ENCODE assay signal across 9 cellular contexts in genomic region chr6:118719351-118720124, GRCh38.
DNase-seq lines count a peak whose midpoint lies in the region; ATAC-seq and TF ChIP-seq lines count a peak whose summit lies in the region.
"Had no signal": no experiment of that assay in that cellular context is flagged by ENCODE, and none has a peak within 500 bp of the region (broad histone marks: within the 10 kb centered on the region; RNA-seq: fewer than 3 reads in every experiment).

No MANE protein-coding gene starts in this region.

- H3K4me2 ChIP-seq in OCI-LY3 (ENCODE audit: low read length) = peak overlapping the region; percentile 56
- no peak overlapping the region for H3K4me2 ChIP-seq in mesenchymal stem cell (ENCODE audit: low read length, poor library complexity, severe bottlenecking)
- H3K4me2 ChIP-seq in PC-9 = no peak overlapping the region

- no peak overlapping the region for H3K23ac ChIP-seq in mesenchymal stem cell (ENCODE audit: low read length in 2 of 2)

- H3K18ac ChIP-seq in mesenchymal stem cell (ENCODE audit: low read depth in 1 of 2, low read length in 2 of 2) = no peak overlapping the region

- H2AFZ ChIP-seq in OCI-LY3 (ENCODE audit: low read depth, low read length) (peak overlapping the region; percentile 46; the same call in 1 of the 2 replicates), mesenchymal stem cell (ENCODE audit: low read depth, low read length) (no peak overlapping the region), PC-9 (no peak overlapping the region; the same call in 1 of the 2 replicates)

- H3K79me2 ChIP-seq in OCI-LY3 (ENCODE audit: low read length) = no peaks in the 10 kb centered on the region
- H3K79me2 ChIP-seq in PC-9 (ENCODE audit: low read depth) = no peaks in the 10 kb centered on the region

- H3K27ac ChIP-seq in OCI-LY3 (ENCODE audit: low read length) (peak overlapping the region; percentile 45), mesenchymal stem cell (ENCODE audit: low read length, poor library complexity, severe bottlenecking) (no peak overlapping the region), PC-9 (no peak overlapping the region)

- H4K20me1 ChIP-seq in OCI-LY3 (ENCODE audit: insufficient read depth, low read length) (no peaks in the 10 kb centered on the region), PC-9 (ENCODE audit: insufficient read depth) (no peaks in the 10 kb centered on the region)

- no peak overlapping the region for H2BK5ac ChIP-seq in mesenchymal stem cell (ENCODE audit: low read depth, low read length, poor library complexity, severe bottlenecking)

- peaks cover 35% of the 10 kb centered on the region for H3K4me1 ChIP-seq in OCI-LY3 (ENCODE audit: low read length)
- no peaks in the 10 kb centered on the region for H3K4me1 ChIP-seq in mesenchymal stem cell (ENCODE audit: control insufficient read depth, insufficient read depth, low read depth, low read length)
- H3K4me1 ChIP-seq in PC-9 (replicated peaks; ENCODE audit: insufficient read depth) = no peaks in the 10 kb centered on the region

- no peak overlapping the region for H2BK15ac ChIP-seq in mesenchymal stem cell (ENCODE audit: low read depth, poor library complexity, severe bottlenecking)

- H3K27ac Mint-ChIP-seq in naive thymus-derived CD8-positive, alpha-beta T cell = peak overlapping the region; percentile 93 to 99 (median 96)

- H3K14ac ChIP-seq in mesenchymal stem cell (ENCODE audit: low read length in 2 of 2) = no peak overlapping the region

- peak; percentile 51 for ATAC-seq in GM18505 (IDR thresholded peaks at IDR 0.05; ENCODE audit: unreplicated experiment)
- ATAC-seq in GM21786 (IDR thresholded peaks at IDR 0.05; ENCODE audit: unreplicated experiment) = peak; percentile 61
- peak; percentile 84 to 88 for ATAC-seq in naive thymus-derived CD8-positive, alpha-beta T cell

- H3K4ac ChIP-seq in mesenchymal stem cell (ENCODE audit: low read depth in 1 of 2, low read length in 2 of 2) = no peak overlapping the region

- no peak overlapping the region for H2AK5ac ChIP-seq in mesenchymal stem cell (ENCODE audit: low read length, severe bottlenecking)

- no peak overlapping the region for H4K91ac ChIP-seq in mesenchymal stem cell (ENCODE audit: low read length)

- no peak overlapping the region for H4K8ac ChIP-seq in mesenchymal stem cell (ENCODE audit: low read length)

- H3K4me3 ChIP-seq in OCI-LY3 (ENCODE audit: low read length) = peak overlapping the region; percentile 18; the same call in 1 of the 2 replicates
- H3K4me3 ChIP-seq in mesenchymal stem cell (ENCODE audit: insufficient read depth in 1 of 2, low read depth in 1 of 2, low read length in 2 of 2) = no peak overlapping the region
- H3K4me3 ChIP-seq in PC-9 = no peak overlapping the region

- H3F3A ChIP-seq in PC-9 (ENCODE audit: insufficient read depth, low read depth) = no peaks in the 10 kb centered on the region

- no peaks in the 10 kb centered on the region for H3K9me3 Mint-ChIP-seq in naive thymus-derived CD8-positive, alpha-beta T cell

- H3K9me3 ChIP-seq in OCI-LY3 (ENCODE audit: insufficient read depth, low read length) (no peaks in the 10 kb centered on the region), mesenchymal stem cell (ENCODE audit: control insufficient read depth, low read length) (no peaks in the 10 kb centered on the region), PC-9 (ENCODE audit: insufficient read depth, low read depth) (no peaks in the 10 kb centered on the region)

- TF ChIP-seq CTCF in OCI-LY3 (IDR thresholded peaks at IDR 0.05; ENCODE audit: low read depth, low read length) = no peak
- TF ChIP-seq CTCF in PC-9 (conservative IDR thresholded peaks at IDR 0.05) = no peak

- H2BK12ac ChIP-seq in mesenchymal stem cell (ENCODE audit: low read length in 2 of 2) = no peak overlapping the region

- no TSS peak for BruUV-seq in PC-9 (replicated peaks; lab: Mats Ljungman, UMichigan)

- no peak overlapping the region for H2BK120ac ChIP-seq in mesenchymal stem cell (ENCODE audit: low read depth, low read length)

- H3K36me3 ChIP-seq in OCI-LY3 (replicated peaks; ENCODE audit: low read depth, low read length) = no peaks in the 10 kb centered on the region
- no peaks in the 10 kb centered on the region for H3K36me3 ChIP-seq in mesenchymal stem cell (ENCODE audit: control insufficient read depth in 1 of 2, insufficient read depth in 2 of 2, low read depth in 1 of 2, low read length in 2 of 2)
- H3K36me3 ChIP-seq in PC-9 (ENCODE audit: low read depth) = no peaks in the 10 kb centered on the region

- no peaks in the 10 kb centered on the region for H3K27me3 ChIP-seq in OCI-LY3 (ENCODE audit: low read depth, low read length)
- H3K27me3 ChIP-seq in mesenchymal stem cell (ENCODE audit: control insufficient read depth in 1 of 2, insufficient read depth in 1 of 2, low read length in 2 of 2) = no peaks in the 10 kb centered on the region
- no peaks in the 10 kb centered on the region for H3K27me3 ChIP-seq in PC-9 (ENCODE audit: insufficient read depth, low read depth)

- CTCF ChIA-PET in PC-9 (lab: Charles Lee) = no interaction called here

- 96% methylated on average over 5 of the region's 6 CpGs for WGBS in mesenchymal stem cell

- H3K9ac ChIP-seq in OCI-LY3 (ENCODE audit: low read length) (peak overlapping the region; percentile 28; the same call in 1 of the 2 replicates), mesenchymal stem cell (ENCODE audit: low read length) (no peak overlapping the region)

- H3K4me3 Mint-ChIP-seq in naive thymus-derived CD8-positive, alpha-beta T cell = peak overlapping the region; percentile 62 to 86 (median 80)

- POLR2A ChIA-PET in naive thymus-derived CD8-positive, alpha-beta T cell (lab: Charles Lee) = interaction anchor here (1.0 to 6.2 kb wide), 5 partner anchors 9 to 174 kb away, joined by 4 to 107 read pairs (median 9); partner anchors contain the start of genes ASF1A and CEP85L
- POLR2A ChIA-PET in PC-9 (lab: Charles Lee; ENCODE audit: unreplicated experiment) = no interaction called here

- intact Hi-C loops in PC-9 (cut with micrococcal nuclease; ENCODE audit: unreplicated experiment) = no loop called here

- no peaks in the 10 kb centered on the region for H3K27me3 Mint-ChIP-seq in naive thymus-derived CD8-positive, alpha-beta T cell

- no peaks in the 10 kb centered on the region for H3K79me1 ChIP-seq in mesenchymal stem cell (replicated peaks; ENCODE audit: low read length, poor library complexity, severe bottlenecking)

- no peaks in the 10 kb centered on the region for H3K36me3 Mint-ChIP-seq in naive thymus-derived CD8-positive, alpha-beta T cell

- TF ChIP-seq POLR2A in GM18505 (IDR thresholded peaks at IDR 0.05; ENCODE audit: borderline replicate concordance, extremely low read depth, insufficient read depth, insufficient read length) = no peak

- no peaks in the 10 kb centered on the region for H3K9me2 ChIP-seq in PC-9 (ENCODE audit: insufficient read depth)

- peak in 9 of 10 donors; percentile 18 to 76 (median 57) for DNase-seq in naive thymus-derived CD8-positive, alpha-beta T cell
- DNase-seq in NCI-H2196 (lab: John Stamatoyannopoulos, UW; ENCODE audit: unreplicated experiment) (no peak), mesenchymal stem cell (no peak), SKM-1 (lab: John Stamatoyannopoulos, UW; ENCODE audit: unreplicated experiment) (no peak), PC-9 (no peak)
- DNase-seq: NCI-H1417 had no signal

- peaks cover 39 to 74% (median 70%) of the 10 kb centered on the region in 4 donors for H3K4me1 Mint-ChIP-seq in naive thymus-derived CD8-positive, alpha-beta T cell

Comparison
In these comparisons a context has a peak if more than half of its experiments do, and no peak if none do; other contexts are left out.
1. DNase-seq: peak in naive thymus-derived CD8-positive, alpha-beta T cell (9 of 10); none in NCI-H2196 (single experiment), mesenchymal stem cell (single experiment), SKM-1 (single experiment) and PC-9 (0 of 2).
2. Peak in every context shown above with its lines, with median percentiles within 50 percentile points of each other: ATAC-seq.